9 cellular contexts compared by ENCODE assay signal in genomic region chr20:44746367-44747165, GRCh38. TPM values are rescaled to one million over a fixed set of nuclear protein-coding genes. Genes with fewer than 3 reads are reported as not detected.
DNase-seq lines count a peak whose midpoint lies in the region; ATAC-seq and TF ChIP-seq lines count a peak whose summit lies in the region.
"Had no signal": no experiment of that assay in that cellular context is flagged by ENCODE, and none has a peak within 500 bp of the region (broad histone marks: within the 10 kb centered on the region; RNA-seq: fewer than 3 reads in every experiment).

No MANE protein-coding gene starts in this region.

- in situ Hi-C loops in G401 (cut with HindIII; ENCODE audit: low sequenced_read_pairs): no loop called here

- H3K27ac ChIP-seq in DOHH2 (ENCODE audit: low read depth, low read length): no peak overlapping the region
- H3K27ac ChIP-seq in dorsolateral prefrontal cortex: peak overlapping the region in 4 of 59 donors; percentile 11 to 46 (median 27)
- peak overlapping the region in 1 of 2 donors; percentile 60 for H3K27ac ChIP-seq in ovary
- H3K27ac ChIP-seq: neutrophil had no signal

- H3K9me2 ChIP-seq in DOHH2 (replicated peaks; ENCODE audit: control insufficient read depth, low read length): no peaks in the 10 kb centered on the region

- H3K36me3 ChIP-seq in DOHH2 (ENCODE audit: control insufficient read depth, low read length) (no peaks in the 10 kb centered on the region), ovary (no peaks in the 10 kb centered on the region)
- H3K36me3 ChIP-seq: neutrophil had no signal

- peaks cover 21% of the 10 kb centered on the region for H3K27me3 ChIP-seq in DOHH2 (ENCODE audit: control insufficient read depth, low read length)
- H3K27me3 ChIP-seq in dorsolateral prefrontal cortex: peaks cover 0 to 13% (median 0%) of the 10 kb centered on the region in 45 donors
- H3K27me3 ChIP-seq in ovary: no peaks in the 10 kb centered on the region

- H4K20me1 ChIP-seq in DOHH2 (ENCODE audit: control insufficient read depth, insufficient read depth, low read depth, low read length): no peaks in the 10 kb centered on the region

- 11 to 17% (median 14%) methylated on average over 12 of the region's 12 CpGs for whole genome bisulfite sequencing in ovary, 3 donors

- TF ChIP-seq EP300 in ovary (IDR thresholded peaks at IDR 0.05): no peak

- H3K9me3 ChIP-seq in DOHH2 (ENCODE audit: control insufficient read depth, insufficient read depth, low read length): no peaks in the 10 kb centered on the region
- no peaks in the 10 kb centered on the region for H3K9me3 ChIP-seq in ovary
- H3K9me3 ChIP-seq: neutrophil had no signal

- TF ChIP-seq CTCF in DOHH2 (IDR thresholded peaks at IDR 0.05; ENCODE audit: low read depth, low read length, poor library complexity, severe bottlenecking) (no peak), dorsolateral prefrontal cortex (IDR thresholded peaks at IDR 0.05 in 54 of 56, conservative IDR thresholded peaks at IDR 0.05 in 2 of 56; ENCODE audit: low read depth in 1 of 56, partially characterized antibody in 56 of 56) (no peak), ovary (IDR thresholded peaks at IDR 0.05) (no peak)

- DNase-seq in NCI-H2171 treated with DMSO at 0.1 percent for 48 hours (lab: John Stamatoyannopoulos, UW) (peak; percentile 97), dorsolateral prefrontal cortex (no peak), ovary (no peak), iPS-NIHi7 (ENCODE audit: extremely low spot score) (no peak), G401 (ENCODE audit: low spot score) (no peak)
- no peak for DNase-seq in stimulated activated CD4-positive, alpha-beta T cell treated with anti-CD3 and anti-CD28 coated beads, Interleukin-12 subunit alpha, Interleukin-12 subunit beta, amount 100 ng/mL, for 4 hours

- ATAC-seq in GM19023 (IDR thresholded peaks at IDR 0.05; ENCODE audit: unreplicated experiment): no peak

- H3K4me1 ChIP-seq in DOHH2 (ENCODE audit: control insufficient read depth, low read length): peaks cover 8% of the 10 kb centered on the region; the same call in 1 of the 2 replicates
- H3K4me1 ChIP-seq in ovary (ENCODE audit: insufficient read depth): no peaks in the 10 kb centered on the region

- peak overlapping the region; percentile 49 for H3K4me2 ChIP-seq in DOHH2 (ENCODE audit: low read length)

- intact Hi-C loops in dorsolateral prefrontal cortex (cut with DNase I) (loop anchor here (1.0 to 10.0 kb wide), 4 partner anchors 121 to 272 kb away; partner anchors contain the start of genes STK4 (in 1 of the 2), TOMM34 (in 1 of the 2) and TTPAL (in 1 of the 2)), ovary (cut with DNase I) (loop anchor here in 2 of 4 donors (5.0 to 10.0 kb wide), 2 partner anchors 121 to 218 kb away; partner anchors contain the start of genes STK4 (in 1 of the 2) and TOMM34 (in 1 of the 2))

- H3F3A ChIP-seq in DOHH2 (ENCODE audit: control insufficient read depth, insufficient read depth): no peaks in the 10 kb centered on the region

- no peaks in the 10 kb centered on the region for H3K79me2 ChIP-seq in DOHH2 (ENCODE audit: control insufficient read depth, low read length)

- no peak for TF ChIP-seq POLR2A in ovary (IDR thresholded peaks at IDR 0.05)

- peak overlapping the region; percentile 48 for H3K4me3 ChIP-seq in DOHH2 (ENCODE audit: low read length)
- H3K4me3 ChIP-seq in dorsolateral prefrontal cortex: peak overlapping the region; percentile 37 to 76 (median 64)
- peak overlapping the region; percentile 58 for H3K4me3 ChIP-seq in ovary

RNA-seq across cellular contexts. Expression of gene KCNK15, which starts 0.9 kb away (rescaled TPM):
- total RNA-seq in dorsolateral prefrontal cortex (1 to 10 TPM in 5 of 120 experiments, under 1 TPM in 98, not detected in 17; 0.17 to 1.8 (median 0.44) TPM), ovary (10 to 100 TPM in 1 of 7 donors, 1 to 10 TPM in 6; 2.6 to 21.6 (median 5.0) TPM)
- polyA plus RNA-seq in ovary: 1 to 10 TPM in 1 of 2 donors, under 1 TPM in 1; 0.93 to 1.7 TPM
- total RNA-seq in G401 (2014; rRNA removed; shearing (Covaris generic)): 17.9 TPM in 2 replicates

RNA-seq across cellular contexts. Expression of gene CCN5, which starts 31.4 kb away (rescaled TPM):
- total RNA-seq in dorsolateral prefrontal cortex: 1 to 10 TPM in 81 of 120 experiments, under 1 TPM in 37, not detected in 2; 0.28 to 7.0 (median 1.4) TPM
- total RNA-seq in ovary: 100 to 1,000 TPM in 4 of 7 donors, 10 to 100 TPM in 3; 47.4 to 296 (median 148) TPM
- polyA plus RNA-seq in ovary: 100 to 1,000 TPM; 183 to 196 TPM
- 0.17 TPM in 1 of 2 replicates, not detected in the other for total RNA-seq in G401 (2014; rRNA removed; shearing (Covaris generic))

Comparison
In these comparisons a context has a peak if more than half of its experiments do, and no peak if none do; other contexts are left out.
1. RNA of gene CCN5, which starts 31.4 kb away (total RNA-seq): 47.4 to 296 TPM in ovary; 0.28 to 7.0 TPM in dorsolateral prefrontal cortex and 0.17 TPM in G401; every median in the first group is over 4 times any median in the second.
2. Peak in every context shown above with its lines, with median percentiles within 50 percentile points of each other: H3K4me3 ChIP-seq.